Comparison of ENCODE assay signal across 23 cellular contexts in genomic region chr20:56625837-56626236, GRCh38. TPM values are rescaled to one million over a fixed set of nuclear protein-coding genes. Genes with fewer than 3 reads are reported as not detected.
DNase-seq lines count a peak whose midpoint lies in the region; TF ChIP-seq lines count a peak whose summit lies in the region.
"Had no signal": no experiment of that assay in that cellular context is flagged by ENCODE, and none has a peak within 500 bp of the region (broad histone marks: within the 10 kb centered on the region; RNA-seq: fewer than 3 reads in every experiment).

No MANE protein-coding gene starts in this region.

- H3K9ac ChIP-seq in HUES48 (ENCODE audit: low read depth, low read length) (peak overlapping the region; percentile 33; the same call in 1 of the 2 replicates), neural progenitor cell (no peak overlapping the region)
- H3K9ac ChIP-seq: BLaER1 treated with 17β-estradiol and CSF1 and Interleukin-3, amounts not matched to agents 10 nM and 100 nM had no signal

- H2AFZ ChIP-seq in hepatocyte (no peak overlapping the region), neural progenitor cell (replicated peaks) (peak overlapping the region; percentile 88)

- H3K36me3 ChIP-seq in HUES48 (ENCODE audit: control insufficient read depth, insufficient read depth, low read length) (no peaks in the 10 kb centered on the region), hepatocyte (replicated peaks; ENCODE audit: insufficient read depth, low read depth) (no peaks in the 10 kb centered on the region), neural progenitor cell (no peaks in the 10 kb centered on the region)
- H3K36me3 ChIP-seq: BLaER1 treated with 17β-estradiol and CSF1 and Interleukin-3, amounts not matched to agents 10 nM and 100 nM; cardiac muscle cell; esophagus squamous epithelium; gastroesophageal sphincter; MG63 had no signal

- H3K4me3 ChIP-seq in HUES48 (ENCODE audit: low read depth, low read length): peak overlapping the region; percentile 78
- no peak overlapping the region for H3K4me3 ChIP-seq in hepatocyte
- H3K4me3 ChIP-seq in neural progenitor cell: peak overlapping the region; percentile 47
- no peak overlapping the region for H3K4me3 ChIP-seq in foreskin fibroblast (ENCODE audit: low read depth in 1 of 2, low read length in 2 of 2)
- H3K4me3 ChIP-seq: gastroesophageal sphincter, K562, MG63 had no signal

- no peak overlapping the region for H3K4me3 Mint-ChIP-seq in neural progenitor cell
- H3K4me3 Mint-ChIP-seq: memory B cell had no signal

- H3K9me3 ChIP-seq in HUES48 (ENCODE audit: control insufficient read depth, insufficient read depth, low read length) (no peaks in the 10 kb centered on the region), hepatocyte (ENCODE audit: low read depth) (no peaks in the 10 kb centered on the region), neural progenitor cell (ENCODE audit: low read depth) (no peaks in the 10 kb centered on the region)
- H3K9me3 ChIP-seq: esophagus squamous epithelium, gastroesophageal sphincter, MG63 had no signal

- H3K9me2 ChIP-seq in hepatocyte (replicated peaks; ENCODE audit: insufficient read depth): no peaks in the 10 kb centered on the region

- DNase-seq in ELF-1 (ENCODE audit: low read depth, low spot score) (peak; percentile 54), hepatocyte (ENCODE audit: low spot score) (no peak), neural progenitor cell (ENCODE audit: low spot score) (peak; percentile 46), NK-92 (lab: John Stamatoyannopoulos, UW; ENCODE audit: unreplicated experiment) (no peak), GM03348 (ENCODE audit: low spot score) (no peak), foreskin fibroblast (no peak)
- no peak for DNase-seq in activated CD4-positive, CD25-positive, alpha-beta regulatory T cell (lab: John Stamatoyannopoulos, UW)
- DNase-seq: activated naive CD4-positive, alpha-beta T cell treated with anti-CD3 and anti-CD28 coated beads, Interleukin-2, amount 50 U/mL, for 16 hours; anterior cingulate cortex; cortex of kidney; esophagus squamous epithelium; NCI-H1417; NCI-H2081 treated with DMSO at 0.1 percent for 48 hours; occipital lobe; SW 1271 had no signal

- peaks cover 38% of the 10 kb centered on the region for H3K4me1 ChIP-seq in HUES48 (ENCODE audit: control insufficient read depth, insufficient read depth, low read length)
- peaks cover 37% of the 10 kb centered on the region for H3K4me1 ChIP-seq in hepatocyte (ENCODE audit: insufficient read depth)
- peaks cover 38% of the 10 kb centered on the region for H3K4me1 ChIP-seq in neural progenitor cell

- no peak overlapping the region for H3K27ac Mint-ChIP-seq in neural progenitor cell
- H3K27ac Mint-ChIP-seq: memory B cell had no signal

- H3K27me3 ChIP-seq in HUES48 (ENCODE audit: control insufficient read depth, insufficient read depth, low read length) (peaks cover 50% of the 10 kb centered on the region), hepatocyte (peaks cover 76% of the 10 kb centered on the region), neural progenitor cell (peaks cover 82% of the 10 kb centered on the region)

- no peaks in the 10 kb centered on the region for H3K36me3 Mint-ChIP-seq in neural progenitor cell
- H3K36me3 Mint-ChIP-seq: memory B cell had no signal

- H4K20me1 ChIP-seq in hepatocyte (ENCODE audit: insufficient read depth, poor library complexity, severe bottlenecking) (no peaks in the 10 kb centered on the region), neural progenitor cell (ENCODE audit: low read depth) (peaks cover 42% of the 10 kb centered on the region)

- H3K9me3 Mint-ChIP-seq in neural progenitor cell: no peaks in the 10 kb centered on the region
- H3K9me3 Mint-ChIP-seq: memory B cell had no signal

- H3K79me2 ChIP-seq in hepatocyte: no peaks in the 10 kb centered on the region
- no peaks in the 10 kb centered on the region for H3K79me2 ChIP-seq in neural progenitor cell (ENCODE audit: low read depth)

- H3K4me1 Mint-ChIP-seq in neural progenitor cell: peaks cover 28% of the 10 kb centered on the region
- H3K4me1 Mint-ChIP-seq: memory B cell had no signal

- H3K4me2 ChIP-seq in hepatocyte: peak overlapping the region; percentile 70
- peak overlapping the region; percentile 98 for H3K4me2 ChIP-seq in neural progenitor cell

- H3F3A ChIP-seq in neural progenitor cell (ENCODE audit: low read depth): peaks cover 16% of the 10 kb centered on the region

- no peak for TF ChIP-seq CTCF in hepatocyte (IDR thresholded peaks at IDR 0.05; ENCODE audit: poor library complexity)
- no peak for TF ChIP-seq CTCF in neural progenitor cell (IDR thresholded peaks at IDR 0.05)
- no peak for TF ChIP-seq CTCF in foreskin fibroblast (IDR thresholded peaks at IDR 0.05; ENCODE audit: low read depth, low read length)

- peaks cover 63% of the 10 kb centered on the region for H3K27me3 Mint-ChIP-seq in neural progenitor cell (ENCODE audit: insufficient read depth, low read depth)

- WGBS in hepatocyte (ENCODE audit: low lambda C conversion rate, missing lambda C conversion rate): 14% methylated on average over 22 of the region's 22 CpGs

- H3K27ac ChIP-seq in HUES48 (ENCODE audit: low read depth, low read length) (no peak overlapping the region), hepatocyte (no peak overlapping the region), neural progenitor cell (no peak overlapping the region)
- H3K27ac ChIP-seq: BLaER1 treated with 17β-estradiol and CSF1 and Interleukin-3, amounts not matched to agents 10 nM and 100 nM; cardiac muscle cell; esophagus squamous epithelium; gastroesophageal sphincter had no signal

RNA-seq across cellular contexts. Expression of gene TFAP2C, which starts 3.3 kb away (rescaled TPM):
- 0.88 and 1.7 TPM in 2 replicates for total RNA-seq in hepatocyte
- polyA plus RNA-seq in hepatocyte: 3.2 and 3.7 TPM in 2 replicates
- 0.60 and 1.1 TPM in 2 replicates for total RNA-seq in neural progenitor cell (ENCODE audit: low replicate concordance)
- total RNA-seq: K562, myocyte had no signal
- polyA plus RNA-seq: cardiac muscle cell had no signal

Comparison
In these comparisons a context has a peak if more than half of its experiments do, and no peak if none do; other contexts are left out.
1. DNase-seq: peak in ELF-1 (single experiment) and neural progenitor cell (single experiment); none in hepatocyte (single experiment), activated CD4-positive, CD25-positive, alpha-beta regulatory T cell (0 of 4), NK-92 (single experiment), GM03348 (single experiment) and foreskin fibroblast (0 of 2).
2. H3K4me3 ChIP-seq: peak in HUES48 (single experiment) and neural progenitor cell (single experiment); none in hepatocyte (single experiment) and foreskin fibroblast (0 of 2).